1 cellular context compared by ENCODE assay signal in genomic region chr15:88605507-88606436, GRCh38.
A peak's percentile ranks its signal among the peaks of the same experiment; 100 is the strongest.
TF ChIP-seq lines count a peak whose summit lies in the region.

No MANE protein-coding gene starts in this region.

TF ChIP-seq in K562, 482 proteins besides CTCF, POLR2A, EP300 and RAD21 (continued from another document):
- TF ChIP-seq FUS (optimal IDR thresholded peaks at IDR 0.05; ENCODE audit: low read depth, low read length) (no peak), ATF1 (CRISPR knock-in tag; IDR thresholded peaks at IDR 0.05) (0 out of 2 replicates have a peak, but pooled peaks have one; percentile 27), ATF1 (tag; IDR thresholded peaks at IDR 0.05) (no peak), NR1H2 (CRISPR knock-in tag; IDR thresholded peaks at IDR 0.05) (no peak), ZNF253 (CRISPR knock-in tag; conservative IDR thresholded peaks at IDR 0.05) (no peak), TCF3 (CRISPR knock-in tag; IDR thresholded peaks at IDR 0.05) (no peak), CREBBP (IDR thresholded peaks at IDR 0.05; ENCODE audit: low read depth, low read length) (no peak), SRSF9 (IDR thresholded peaks at IDR 0.05; ENCODE audit: borderline replicate concordance, low read depth, low read length) (no peak)
